ENCODE assay signal across 11 cellular contexts in the genomic region with DNA sequence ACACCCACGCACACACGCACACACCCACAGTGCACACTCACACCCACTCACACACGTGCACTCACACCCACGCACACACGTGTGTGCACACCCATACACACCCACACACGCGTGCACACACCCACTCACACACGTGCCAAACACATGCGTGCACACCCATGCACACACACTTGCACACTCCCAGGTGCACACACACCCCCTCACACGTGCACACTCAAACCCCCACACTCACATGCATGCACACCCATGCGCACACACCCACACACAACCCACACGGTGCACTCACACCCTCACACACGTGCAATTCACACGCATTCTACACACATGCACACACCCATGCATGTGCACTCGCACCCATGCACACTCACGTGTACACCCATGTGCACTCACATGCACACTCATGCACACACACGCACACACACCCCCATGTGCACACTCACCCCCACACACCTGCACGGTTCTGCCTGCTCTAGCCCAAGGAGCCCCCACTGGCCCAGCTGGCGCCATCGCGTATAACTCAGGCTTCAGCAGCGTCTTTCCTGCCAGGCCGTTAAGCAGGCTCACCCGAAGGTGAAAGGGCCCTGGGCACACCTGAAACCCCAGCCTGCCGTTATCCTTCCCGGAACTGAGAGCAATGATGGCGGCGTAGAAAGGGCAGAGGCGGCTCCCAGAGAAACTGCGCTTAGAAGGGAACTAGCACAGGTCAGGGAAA.
DNase-seq lines count a peak whose midpoint lies in the region; ATAC-seq and TF ChIP-seq lines count a peak whose summit lies in the region.
"Had no signal": no experiment of that assay in that cellular context is flagged by ENCODE, and none has a peak within 500 bp of the region (broad histone marks: within the 10 kb centered on the region; RNA-seq: fewer than 3 reads in every experiment).

No MANE protein-coding gene starts in this region.

- H3K4me1 Mint-ChIP-seq in activated T-cell treated with anti-CD3 and anti-CD28 coated beads, Interleukin-2, amount 50 U/mL, for 72 hours (ENCODE audit: low read depth) = peaks cover 33% of the 10 kb centered on the region
- peaks cover 24 to 26% of the 10 kb centered on the region in 2 donors for H3K4me1 Mint-ChIP-seq in stimulated activated naive B cell treated with anti-CD40 and anti-IgM and Interleukin-4, amounts not matched to agents 10 μg/mL and 1 μg/mL and 100 μg/mL, for 72 hours
- no peaks in the 10 kb centered on the region for H3K4me1 Mint-ChIP-seq in type B pancreatic cell (ENCODE audit: unreplicated experiment)

- no peak for DNase-seq in activated T-cell treated with anti-CD3 and anti-CD28 coated beads, Interleukin-2, amount 50 U/mL, for 72 hours
- no peak for DNase-seq in activated T-cell treated with anti-CD3 and anti-CD28 coated beads, Interleukin-2, amount 50 U/mL, for 48 hours
- DNase-seq in stimulated activated naive B cell treated with anti-CD40 and anti-IgM and Interleukin-4, amounts not matched to agents 10 μg/mL and 1 μg/mL and 100 μg/mL, for 72 hours = no peak
- DNase-seq in type B pancreatic cell (ENCODE audit: extremely low spot score, unreplicated experiment) = no peak
- no peak for DNase-seq in HPDE6-E6E7 (ENCODE audit: extremely low spot score)
- DNase-seq in NCI-H1930 (lab: John Stamatoyannopoulos, UW) = no peak
- DNase-seq: DMS79 treated with DMSO at 0.1 percent for 48 hours, NCI-H748 treated with DMSO at 0.1 percent for 48 hours had no signal

- TF ChIP-seq CTCF in VCaP (conservative IDR thresholded peaks at IDR 0.05) (no peak), type B pancreatic cell (conservative IDR thresholded peaks at IDR 0.05) (no peak)

- H3K9me3 Mint-ChIP-seq in activated T-cell treated with anti-CD3 and anti-CD28 coated beads, Interleukin-2, amount 50 U/mL, for 72 hours = peaks cover 7 to 10% of the 10 kb centered on the region in 2 donors
- H3K9me3 Mint-ChIP-seq in stimulated activated naive B cell treated with anti-CD40 and anti-IgM and Interleukin-4, amounts not matched to agents 10 μg/mL and 1 μg/mL and 100 μg/mL, for 72 hours = peaks cover 15 to 23% of the 10 kb centered on the region in 2 donors
- peaks cover 5% of the 10 kb centered on the region for H3K9me3 Mint-ChIP-seq in type B pancreatic cell

- H3K36me3 Mint-ChIP-seq in activated T-cell treated with anti-CD3 and anti-CD28 coated beads, Interleukin-2, amount 50 U/mL, for 72 hours (ENCODE audit: insufficient read depth in 2 of 2) = peaks cover 23 to 38% of the 10 kb centered on the region in 2 donors
- H3K36me3 Mint-ChIP-seq in stimulated activated naive B cell treated with anti-CD40 and anti-IgM and Interleukin-4, amounts not matched to agents 10 μg/mL and 1 μg/mL and 100 μg/mL, for 72 hours = peaks cover 59 to 70% of the 10 kb centered on the region in 2 donors
- H3K36me3 Mint-ChIP-seq in type B pancreatic cell = peaks cover 26% of the 10 kb centered on the region

- H3K27me3 Mint-ChIP-seq in activated T-cell treated with anti-CD3 and anti-CD28 coated beads, Interleukin-2, amount 50 U/mL, for 72 hours (ENCODE audit: low read depth) = no peaks in the 10 kb centered on the region
- no peaks in the 10 kb centered on the region for H3K27me3 Mint-ChIP-seq in stimulated activated naive B cell treated with anti-CD40 and anti-IgM and Interleukin-4, amounts not matched to agents 10 μg/mL and 1 μg/mL and 100 μg/mL, for 72 hours
- H3K27me3 Mint-ChIP-seq in type B pancreatic cell = no peaks in the 10 kb centered on the region

- peak overlapping the region; percentile 38 for H3K27ac Mint-ChIP-seq in activated T-cell treated with anti-CD3 and anti-CD28 coated beads, Interleukin-2, amount 50 U/mL, for 72 hours
- peak overlapping the region; percentile 78 for H3K27ac Mint-ChIP-seq in stimulated activated naive B cell treated with anti-CD40 and anti-IgM and Interleukin-4, amounts not matched to agents 10 μg/mL and 1 μg/mL and 100 μg/mL, for 72 hours
- no peak overlapping the region for H3K27ac Mint-ChIP-seq in type B pancreatic cell

- H3K4me3 Mint-ChIP-seq in activated T-cell treated with anti-CD3 and anti-CD28 coated beads, Interleukin-2, amount 50 U/mL, for 72 hours = peak overlapping the region; percentile 82 to 90
- H3K4me3 Mint-ChIP-seq in stimulated activated naive B cell treated with anti-CD40 and anti-IgM and Interleukin-4, amounts not matched to agents 10 μg/mL and 1 μg/mL and 100 μg/mL, for 72 hours = peak overlapping the region in 1 of 2 donors; percentile 9
- H3K4me3 Mint-ChIP-seq in type B pancreatic cell = no peak overlapping the region

- peak overlapping the region; percentile 54 for H3K27ac ChIP-seq in VCaP
- H3K27ac ChIP-seq: testis had no signal

- ATAC-seq in activated T-cell treated with anti-CD3 and anti-CD28 coated beads, Interleukin-2, amount 50 U/mL, for 72 hours (replicated peaks in 1 of 2) = peak; percentile 24 to 33
- ATAC-seq in esophagus mucosa = peak; percentile 9
- ATAC-seq in stimulated activated naive B cell treated with anti-CD40 and anti-IgM and Interleukin-4, amounts not matched to agents 10 μg/mL and 1 μg/mL and 100 μg/mL, for 72 hours (replicated peaks) = no peak

Comparison
In these comparisons a context has a peak if more than half of its experiments do, and no peak if none do; other contexts are left out.
1. ATAC-seq: peak in activated T-cell treated with anti-CD3 and anti-CD28 coated beads, Interleukin-2, amount 50 U/mL, for 72 hours (2 of 2) and esophagus mucosa (single experiment); none in stimulated activated naive B cell treated with anti-CD40 and anti-IgM and Interleukin-4, amounts not matched to agents 10 μg/mL and 1 μg/mL and 100 μg/mL, for 72 hours (0 of 2).